Comparison of ENCODE assay signal across 15 cellular contexts in genomic region chr6:110547266-110547964, GRCh38.
DNase-seq lines count a peak whose midpoint lies in the region; ATAC-seq and TF ChIP-seq lines count a peak whose summit lies in the region.
"Had no signal": no experiment of that assay in that cellular context is flagged by ENCODE, and none has a peak within 500 bp of the region (broad histone marks: within the 10 kb centered on the region; RNA-seq: fewer than 3 reads in every experiment).

No MANE protein-coding gene starts in this region.

- POLR2A ChIA-PET in HEK293 (lab: Yijun Ruan, JAX) (no interaction called here), SK-N-SH (lab: Yijun Ruan, JAX) (no interaction called here)
- POLR2A ChIA-PET in activated CD8-positive, alpha-beta T cell treated with anti-CD3 and anti-CD28 coated beads for 36 hours (lab: Charles Lee) = no interaction called here

- peaks cover 5% of the 10 kb centered on the region for H3K36me3 Mint-ChIP-seq in activated CD8-positive, alpha-beta T cell treated with anti-CD3 and anti-CD28 coated beads for 36 hours (ENCODE audit: low read depth)

- H3K27me3 Mint-ChIP-seq in activated CD8-positive, alpha-beta T cell treated with anti-CD3 and anti-CD28 coated beads for 36 hours = peaks cover 7% of the 10 kb centered on the region

- H3K36me3 ChIP-seq in HEK293 (ENCODE audit: control insufficient read depth in 2 of 2, insufficient read depth in 1 of 2, low read length in 2 of 2) (no peaks in the 10 kb centered on the region), SK-N-SH (replicated peaks in 1 of 2; ENCODE audit: control insufficient read depth in 1 of 2, insufficient read depth in 2 of 2, low read length in 1 of 2) (no peaks in the 10 kb centered on the region)
- H3K36me3 ChIP-seq: colonic mucosa, left ventricle myocardium inferior, tibial nerve had no signal

- H3K9ac ChIP-seq in SK-N-SH = peak overlapping the region; percentile 63

- no peak overlapping the region for H3K4me3 ChIP-seq in HEK293 (ENCODE audit: low read depth, low read length)
- 0 out of 4 replicates have a peak overlapping the region, but pooled peaks of 1 of the 2 experiments have one; percentile 25 for H3K4me3 ChIP-seq in SK-N-SH (ENCODE audit: low read depth in 2 of 2, low read length in 1 of 2)
- H3K4me3 ChIP-seq in fibroblast of pulmonary artery (replicated peaks; ENCODE audit: low read depth, low read length) = no peak overlapping the region
- H3K4me3 ChIP-seq: colonic mucosa, left ventricle myocardium inferior, tibial nerve had no signal

- DNase-seq in SK-N-SH (no peak), fibroblast of pulmonary artery (ENCODE audit: low read depth) (peak; percentile 22), substantia nigra (lab: John Stamatoyannopoulos, UW) (no peak), HPDE6-E6E7 (ENCODE audit: extremely low spot score) (no peak)
- DNase-seq in activated CD8-positive, alpha-beta T cell treated with anti-CD3 and anti-CD28 coated beads for 36 hours = no peak
- DNase-seq: activated naive CD4-positive, alpha-beta T cell; colonic mucosa; left ventricle myocardium inferior; NCI-H1694 treated with DMSO at 0.1 percent for 48 hours; NCI-H82; stimulated activated CD4-positive, alpha-beta T cell treated with anti-CD3 and anti-CD28 coated beads, Interleukin-12 subunit alpha, Interleukin-12 subunit beta, amount 100 ng/mL, for 4 hours; T-cell had no signal

- CTCF ChIA-PET in HEK293 (lab: Yijun Ruan, JAX) = interaction anchor here (0.8 kb wide), 1 partner anchor 17 kb away, joined by 3 read pairs; no protein-coding TSS in a partner anchor
- CTCF ChIA-PET in SK-N-SH (lab: Yijun Ruan, JAX) = interaction anchor here (1.1 kb wide), 1 partner anchor 9 kb away, joined by 3 read pairs; no protein-coding TSS in a partner anchor
- CTCF ChIA-PET in activated CD8-positive, alpha-beta T cell treated with anti-CD3 and anti-CD28 coated beads for 36 hours (lab: Charles Lee) = interaction anchor here (1.0 to 1.4 kb wide), 3 partner anchors 9 to 105 kb away, joined by 3 to 8 read pairs (median 3); no protein-coding TSS in a partner anchor

- H3K4me2 ChIP-seq in SK-N-SH = peak overlapping the region; percentile 64

- H3K9me3 ChIP-seq in HEK293 (ENCODE audit: control insufficient read depth, insufficient read depth, low read depth, low read length) (no peaks in the 10 kb centered on the region), SK-N-SH (peaks cover 3% of the 10 kb centered on the region; the same call in 1 of the 2 replicates)
- H3K9me3 ChIP-seq: colonic mucosa had no signal

- H3K27ac ChIP-seq in HEK293 (ENCODE audit: extremely low read depth, low read depth, low read length) (no peak overlapping the region), SK-N-SH (ENCODE audit: low read depth in 2 of 2, low read length in 1 of 2) (peak overlapping the region; percentile 23 to 91; a peak in 3 of 4 replicates), substantia nigra (ENCODE audit: low read depth, low read length, poor library complexity, severe bottlenecking) (peak overlapping the region; percentile 100)
- H3K27ac ChIP-seq: colonic mucosa had no signal

- no peak overlapping the region for H3K27ac Mint-ChIP-seq in activated CD8-positive, alpha-beta T cell treated with anti-CD3 and anti-CD28 coated beads for 36 hours
- H3K27ac Mint-ChIP-seq: T-cell had no signal

- H3K9me2 ChIP-seq in SK-N-SH = no peaks in the 10 kb centered on the region

- TF ChIP-seq CTCF in HEK293 (tag by site-specific recombination; IDR thresholded peaks at IDR 0.05) (no peak), SK-N-SH (IDR thresholded peaks at IDR 0.05) (no peak), fibroblast of pulmonary artery (IDR thresholded peaks at IDR 0.05; ENCODE audit: low read length, missing control alignments) (no peak)
- no peak for TF ChIP-seq CTCF in activated CD8-positive, alpha-beta T cell treated with anti-CD3 and anti-CD28 coated beads for 36 hours (IDR thresholded peaks at IDR 0.05)

- H3K27me3 ChIP-seq in SK-N-SH (ENCODE audit: insufficient read depth) = no peaks in the 10 kb centered on the region
- H3K27me3 ChIP-seq: colonic mucosa, tibial nerve had no signal

- H3K9me3 Mint-ChIP-seq in activated CD8-positive, alpha-beta T cell treated with anti-CD3 and anti-CD28 coated beads for 36 hours = peaks cover 10% of the 10 kb centered on the region

- no peaks in the 10 kb centered on the region for H3K79me2 ChIP-seq in SK-N-SH (ENCODE audit: insufficient read depth)

- no peak overlapping the region for H2AFZ ChIP-seq in SK-N-SH (ENCODE audit: low read depth)

- intact Hi-C loops in activated CD8-positive, alpha-beta T cell treated with anti-CD3 and anti-CD28 coated beads for 36 hours (cut with micrococcal nuclease) = no loop called here

- no peaks in the 10 kb centered on the region for H3K4me1 ChIP-seq in HEK293 (ENCODE audit: control insufficient read depth, insufficient read depth, low read length)
- peaks cover 14% of the 10 kb centered on the region in 2 experiments; a peak in 1 of 4 replicates for H3K4me1 ChIP-seq in SK-N-SH (ENCODE audit: control insufficient read depth in 1 of 2, insufficient read depth in 2 of 2, low read depth in 1 of 2, low read length in 1 of 2)
- H3K4me1 ChIP-seq: colonic mucosa had no signal

- ATAC-seq in activated CD8-positive, alpha-beta T cell treated with anti-CD3 and anti-CD28 coated beads for 36 hours = no peak
- ATAC-seq in HG03354 (IDR thresholded peaks at IDR 0.05; ENCODE audit: poor library complexity, severe bottlenecking, unreplicated experiment) = no peak
- ATAC-seq: T-cell had no signal

- peaks cover 3% of the 10 kb centered on the region for H3K4me1 Mint-ChIP-seq in activated CD8-positive, alpha-beta T cell treated with anti-CD3 and anti-CD28 coated beads for 36 hours (ENCODE audit: low read depth)

- no peaks in the 10 kb centered on the region for H4K20me1 ChIP-seq in SK-N-SH (ENCODE audit: insufficient read depth)

- peak in 1 of 2 experiments; percentile 89; a peak in 2 of 4 replicates for TF ChIP-seq EP300 in SK-N-SH (IDR thresholded peaks at IDR 0.05; ENCODE audit: borderline replicate concordance in 1 of 2, low read depth in 1 of 2, low read length in 1 of 2)

- TF ChIP-seq RAD21 in SK-N-SH (IDR thresholded peaks at IDR 0.05; ENCODE audit: low read length) = no peak

- H3F3A ChIP-seq in SK-N-SH (replicated peaks; ENCODE audit: insufficient read depth) = peaks cover 22% of the 10 kb centered on the region

- WGBS in SK-N-SH (ENCODE audit: low lambda C conversion rate) = 14% methylated on average over 1 of the region's 1 CpG

- no peak overlapping the region for H3K4me3 Mint-ChIP-seq in activated CD8-positive, alpha-beta T cell treated with anti-CD3 and anti-CD28 coated beads for 36 hours
- H3K4me3 Mint-ChIP-seq: T-cell had no signal

TF ChIP-seq in HEK293, 187 proteins besides CTCF, POLR2A, EP300 and RAD21:
- TF ChIP-seq PRDM10 (tag by site-specific recombination; IDR thresholded peaks at IDR 0.05) (peak; percentile 77), RBAK (tag by site-specific recombination; IDR thresholded peaks at IDR 0.05) (no peak)

TF ChIP-seq in SK-N-SH, 30 proteins besides CTCF, POLR2A, EP300 and RAD21 (continues in another document):
- TF ChIP-seq FOSL2 (IDR thresholded peaks at IDR 0.05; ENCODE audit: borderline replicate concordance, low read depth) (peak; percentile 91), RCOR1 (IDR thresholded peaks at IDR 0.05; ENCODE audit: low read length) (no peak), TEAD4 (IDR thresholded peaks at IDR 0.05; ENCODE audit: borderline replicate concordance, insufficient read depth) (peak; percentile 97), SMC3 (IDR thresholded peaks at IDR 0.05; ENCODE audit: low read depth, low read length) (no peak), POLR2AphosphoS5 (IDR thresholded peaks at IDR 0.05; ENCODE audit: low read depth, low read length) (peak; percentile 58; the same call in 1 of the 2 replicates), FOXM1 (IDR thresholded peaks at IDR 0.05; ENCODE audit: low read depth) (0 out of 2 replicates have a peak, but pooled peaks have one; percentile 59), TCF12 (IDR thresholded peaks at IDR 0.05) (peak; percentile 95), MAX (IDR thresholded peaks at IDR 0.05; ENCODE audit: low read depth) (peak; percentile 70; the same call in 1 of the 2 replicates), GATA2 (CRISPR knock-in tag; IDR thresholded peaks at IDR 0.05) (no peak), MXI1 (IDR thresholded peaks at IDR 0.05; ENCODE audit: low read depth, low read length) (no peak), NFIC (IDR thresholded peaks at IDR 0.05; ENCODE audit: borderline replicate concordance) (peak; percentile 56; the same call in 1 of the 2 replicates), ZBTB33 (IDR thresholded peaks at IDR 0.05; ENCODE audit: borderline replicate concordance, low read depth) (0 out of 2 replicates have a peak, but pooled peaks have one; percentile 42), SIN3A (IDR thresholded peaks at IDR 0.05; ENCODE audit: borderline replicate concordance, low read depth, low read length) (peak; percentile 8; the same call in 1 of the 2 replicates), MEF2A (IDR thresholded peaks at IDR 0.05; ENCODE audit: borderline replicate concordance, low read depth) (peak; percentile 40; the same call in 1 of the 2 replicates), CHD2 (IDR thresholded peaks at IDR 0.05; ENCODE audit: low read length, partially characterized antibody) (no peak), FOXJ3 (CRISPR knock-in tag; IDR thresholded peaks at IDR 0.05) (no peak), RXRA (IDR thresholded peaks at IDR 0.05; ENCODE audit: borderline replicate concordance, low read depth) (0 out of 2 replicates have a peak, but pooled peaks have one; percentile 12), GABPA (IDR thresholded peaks at IDR 0.05; ENCODE audit: low read depth) (no peak), NRF1 (IDR thresholded peaks at IDR 0.05; ENCODE audit: low read depth, low read length) (no peak)

Comparison
In these comparisons a context has a peak if more than half of its experiments do, and no peak if none do; other contexts are left out.
1. Of the 4 proteins assayed by ChIP-seq in both HEK293 and SK-N-SH: peak only in HEK293: none; only in SK-N-SH: PBX3 and YY1; in both: none; in neither: 2.